In genomic region chr13:36420437-36420891, GRCh38 we compare ENCODE assay signal across 8 cellular contexts. TPM values are rescaled to one million over a fixed set of nuclear protein-coding genes. Genes with fewer than 3 reads are reported as not detected.
A peak's percentile ranks its signal among the peaks of the same experiment; 100 is the strongest.
DNase-seq lines count a peak whose midpoint lies in the region; ATAC-seq and TF ChIP-seq lines count a peak whose summit lies in the region.

No MANE protein-coding gene starts in this region.

- peaks cover 14% of the 10 kb centered on the region for H3K27me3 ChIP-seq in CD4-positive, alpha-beta T cell (ENCODE audit: control insufficient read depth, insufficient read depth, low read length)
- H3K27me3 ChIP-seq in lower lobe of right lung (ENCODE audit: low read depth) = no peaks in the 10 kb centered on the region

- no peaks in the 10 kb centered on the region for H3K36me3 Mint-ChIP-seq in CD4-positive, alpha-beta T cell (ENCODE audit: low read depth)

- TF ChIP-seq CTCF in CD4-positive, alpha-beta T cell (IDR thresholded peaks at IDR 0.05) = peak; percentile 72
- TF ChIP-seq CTCF in lower lobe of right lung (IDR thresholded peaks at IDR 0.05) = peak; percentile 87

- POLR2A ChIA-PET in CD4-positive, alpha-beta T cell (lab: Charles Lee) = no interaction called here

- no peak overlapping the region for H3K4me3 Mint-ChIP-seq in CD4-positive, alpha-beta T cell

- H3K27ac Mint-ChIP-seq in CD4-positive, alpha-beta T cell = no peak overlapping the region

- no peaks in the 10 kb centered on the region for H3K4me1 Mint-ChIP-seq in CD4-positive, alpha-beta T cell (ENCODE audit: low read depth)

- H3K9me3 ChIP-seq in CD4-positive, alpha-beta T cell (ENCODE audit: control insufficient read depth, low read length) = no peaks in the 10 kb centered on the region
- peaks cover 5% of the 10 kb centered on the region for H3K9me3 ChIP-seq in lower lobe of right lung

- H3K4me3 ChIP-seq in lower lobe of right lung = no peak overlapping the region

- peaks cover 62% of the 10 kb centered on the region for H3K27me3 Mint-ChIP-seq in CD4-positive, alpha-beta T cell

- H3K27ac ChIP-seq in CD4-positive, alpha-beta T cell (ENCODE audit: low read depth, low read length) = no peak overlapping the region
- no peak overlapping the region for H3K27ac ChIP-seq in lower lobe of right lung

- CTCF ChIA-PET in CD4-positive, alpha-beta T cell (lab: Charles Lee) = no interaction called here

- intact Hi-C loops in CD4-positive, alpha-beta T cell (cut with DNase I, micrococcal nuclease) = loop anchor here (5.0 to 10.0 kb wide), 3 partner anchors 567 to 654 kb away; no protein-coding TSS in a partner anchor
- intact Hi-C loops in lower lobe of right lung (cut with DNase I) = no loop called here

- peaks cover 3% of the 10 kb centered on the region for H3K9me3 Mint-ChIP-seq in CD4-positive, alpha-beta T cell

- ATAC-seq in CD4-positive, alpha-beta T cell (ENCODE audit: poor library complexity) = peak; percentile 56
- peak; percentile 70 for ATAC-seq in HG03432 (IDR thresholded peaks at IDR 0.05; ENCODE audit: unreplicated experiment)
- peak; percentile 91 to 92 for ATAC-seq in lower lobe of right lung

- H3K36me3 ChIP-seq in lower lobe of right lung = no peaks in the 10 kb centered on the region

- DNase-seq in CD4-positive, alpha-beta T cell = peak; percentile 28 to 50 (median 36)
- DNase-seq in GM19240 (ENCODE audit: insufficient read length, low spot score) (peak; percentile 46), NCI-H526 (lab: John Stamatoyannopoulos, UW) (peak; percentile 62 to 87), dedifferentiated amniotic fluid mesenchymal stem cell (ENCODE audit: extremely low spot score) (peak; percentile 76), lower lobe of right lung (peak; percentile 62)
- DNase-seq in activated CD4-positive, alpha-beta T cell treated with anti-CD3 and anti-CD28 coated beads for 48 hours = peak; percentile 84
- DNase-seq in stimulated activated CD8-positive, alpha-beta memory T cell treated with anti-CD3 and anti-CD28 coated beads, Interleukin-2, amount 100 ng/mL, for 1 hour (ENCODE audit: low read depth in 2 of 2) = peak; percentile 23 to 25

- peaks cover 14% of the 10 kb centered on the region for H3K4me1 ChIP-seq in lower lobe of right lung

RNA-seq across cellular contexts. Expression of gene CCNA1, which starts 11.8 kb away (rescaled TPM):
- not detected for total RNA-seq in CD4-positive, alpha-beta T cell
- 1.5 TPM for total RNA-seq in lower lobe of right lung

Comparison
In these comparisons a context has a peak if more than half of its experiments do, and no peak if none do; other contexts are left out.
1. DNase-seq: peak in every context shown above with its lines; median percentile 84 in activated CD4-positive, alpha-beta T cell treated with anti-CD3 and anti-CD28 coated beads for 48 hours; 76 in dedifferentiated amniotic fluid mesenchymal stem cell; 74 in NCI-H526; 62 in lower lobe of right lung; 46 in GM19240; 36 in CD4-positive, alpha-beta T cell; 24 in stimulated activated CD8-positive, alpha-beta memory T cell treated with anti-CD3 and anti-CD28 coated beads, Interleukin-2, amount 100 ng/mL, for 1 hour.